ENCODE assay signal across 16 cellular contexts in genomic region chr19:18591735-18592385, GRCh38. TPM values are rescaled to one million over a fixed set of nuclear protein-coding genes. Genes with fewer than 3 reads are reported as not detected.
DNase-seq lines count a peak whose midpoint lies in the region; ATAC-seq and TF ChIP-seq lines count a peak whose summit lies in the region.
"Had no signal": no experiment of that assay in that cellular context is flagged by ENCODE, and none has a peak within 500 bp of the region (broad histone marks: within the 10 kb centered on the region; RNA-seq: fewer than 3 reads in every experiment).

No MANE protein-coding gene starts in this region.

- H3K9me3 ChIP-seq in neural progenitor cell (ENCODE audit: low read depth) = no peaks in the 10 kb centered on the region

- H3K4me3 ChIP-seq in neural progenitor cell = no peak overlapping the region
- H3K4me3 ChIP-seq: cardiac muscle cell had no signal

- H3K4me2 ChIP-seq in neural progenitor cell = no peak overlapping the region

- CTCF ChIA-PET in activated naive CD4-positive, alpha-beta T cell treated with anti-CD3 and anti-CD28 coated beads for 36 hours (lab: Charles Lee) = interaction anchor here (0.7 to 4.4 kb wide), 4 partner anchors 20 to 324 kb away, joined by 3 to 39 read pairs (median 6); partner anchors contain the start of gene UBA52

- H3K27ac Mint-ChIP-seq in T-helper 1 cell treated with Interleukin-12 subunit alpha and Interleukin-12 subunit beta and Interleukin-4 antibody, amounts not matched to agents 30 μg/mL and 1 μg/mL, for 36 hours = no peak overlapping the region
- H3K27ac Mint-ChIP-seq in neural progenitor cell = no peak overlapping the region
- no peak overlapping the region for H3K27ac Mint-ChIP-seq in activated naive CD4-positive, alpha-beta T cell treated with anti-CD3 and anti-CD28 coated beads for 36 hours
- H3K27ac Mint-ChIP-seq: activated naive CD4-positive, alpha-beta T cell treated with anti-CD3 and anti-CD28 coated beads, Interleukin-2, amount 50 U/mL, for 72 hours; CD8-positive, alpha-beta T cell had no signal

- peaks cover 12% of the 10 kb centered on the region for H3K36me3 Mint-ChIP-seq in T-helper 1 cell treated with Interleukin-12 subunit alpha and Interleukin-12 subunit beta and Interleukin-4 antibody, amounts not matched to agents 30 μg/mL and 1 μg/mL, for 36 hours (ENCODE audit: low read depth)
- H3K36me3 Mint-ChIP-seq in neural progenitor cell = peaks cover 2% of the 10 kb centered on the region
- H3K36me3 Mint-ChIP-seq in activated naive CD4-positive, alpha-beta T cell treated with anti-CD3 and anti-CD28 coated beads for 36 hours (ENCODE audit: low read depth) = peaks cover 6% of the 10 kb centered on the region

- H3K9me3 Mint-ChIP-seq in T-helper 1 cell treated with Interleukin-12 subunit alpha and Interleukin-12 subunit beta and Interleukin-4 antibody, amounts not matched to agents 30 μg/mL and 1 μg/mL, for 36 hours = no peaks in the 10 kb centered on the region
- H3K9me3 Mint-ChIP-seq in neural progenitor cell = peaks cover 3% of the 10 kb centered on the region
- H3K9me3 Mint-ChIP-seq in activated naive CD4-positive, alpha-beta T cell treated with anti-CD3 and anti-CD28 coated beads for 36 hours = no peaks in the 10 kb centered on the region
- H3K9me3 Mint-ChIP-seq: activated naive CD4-positive, alpha-beta T cell treated with anti-CD3 and anti-CD28 coated beads, Interleukin-2, amount 50 U/mL, for 72 hours; CD8-positive, alpha-beta T cell had no signal

- H3K4me1 ChIP-seq in neural progenitor cell = peaks cover 18% of the 10 kb centered on the region

- H3K4me3 Mint-ChIP-seq in T-helper 1 cell treated with Interleukin-12 subunit alpha and Interleukin-12 subunit beta and Interleukin-4 antibody, amounts not matched to agents 30 μg/mL and 1 μg/mL, for 36 hours = peak overlapping the region; percentile 51
- peak overlapping the region; percentile 59 for H3K4me3 Mint-ChIP-seq in neural progenitor cell
- H3K4me3 Mint-ChIP-seq in activated naive CD4-positive, alpha-beta T cell treated with anti-CD3 and anti-CD28 coated beads for 36 hours = no peak overlapping the region
- H3K4me3 Mint-ChIP-seq: CD8-positive, alpha-beta T cell had no signal

- no peak overlapping the region for H2AFZ ChIP-seq in neural progenitor cell (replicated peaks)

- H3K27me3 Mint-ChIP-seq in T-helper 1 cell treated with Interleukin-12 subunit alpha and Interleukin-12 subunit beta and Interleukin-4 antibody, amounts not matched to agents 30 μg/mL and 1 μg/mL, for 36 hours (ENCODE audit: low read depth) = peaks cover 13% of the 10 kb centered on the region
- H3K27me3 Mint-ChIP-seq in neural progenitor cell (ENCODE audit: insufficient read depth, low read depth) = peaks cover 21% of the 10 kb centered on the region
- H3K27me3 Mint-ChIP-seq in activated naive CD4-positive, alpha-beta T cell treated with anti-CD3 and anti-CD28 coated beads for 36 hours (ENCODE audit: low read depth) = no peaks in the 10 kb centered on the region

- H3K79me2 ChIP-seq in neural progenitor cell (ENCODE audit: low read depth) = no peaks in the 10 kb centered on the region

- ATAC-seq in HG03457 (IDR thresholded peaks at IDR 0.05; ENCODE audit: unreplicated experiment) = no peak
- ATAC-seq: activated naive CD4-positive, alpha-beta T cell treated with anti-CD3 and anti-CD28 coated beads, Interleukin-2, amount 50 U/mL, for 72 hours; CD8-positive, alpha-beta T cell had no signal

- TF ChIP-seq CTCF in neural progenitor cell (IDR thresholded peaks at IDR 0.05) = no peak

- H3K9ac ChIP-seq in neural progenitor cell = no peak overlapping the region

- peaks cover 7% of the 10 kb centered on the region for H4K20me1 ChIP-seq in neural progenitor cell (ENCODE audit: low read depth)

- H3K36me3 ChIP-seq in neural progenitor cell = no peaks in the 10 kb centered on the region
- H3K36me3 ChIP-seq: cardiac muscle cell had no signal

- peaks cover 29% of the 10 kb centered on the region for H3K4me1 Mint-ChIP-seq in T-helper 1 cell treated with Interleukin-12 subunit alpha and Interleukin-12 subunit beta and Interleukin-4 antibody, amounts not matched to agents 30 μg/mL and 1 μg/mL, for 36 hours (ENCODE audit: low read depth)
- H3K4me1 Mint-ChIP-seq in neural progenitor cell = peaks cover 35% of the 10 kb centered on the region
- H3K4me1 Mint-ChIP-seq in activated naive CD4-positive, alpha-beta T cell treated with anti-CD3 and anti-CD28 coated beads for 36 hours (ENCODE audit: low read depth) = peaks cover 31% of the 10 kb centered on the region

- intact Hi-C loops in activated naive CD4-positive, alpha-beta T cell treated with anti-CD3 and anti-CD28 coated beads for 36 hours (cut with micrococcal nuclease) = loop anchor here (5.0 kb wide), 2 partner anchors 90 to 195 kb away; partner anchors contain the start of gene CRTC1

- DNase-seq in T-helper 1 cell = no peak
- DNase-seq in NCI-H1694 (lab: John Stamatoyannopoulos, UW) = peak; percentile 41
- DNase-seq in brain pericyte (ENCODE audit: low read depth, low spot score) = peak; percentile 54
- DNase-seq in neural progenitor cell (ENCODE audit: low spot score) = no peak
- DNase-seq in stimulated activated CD4-positive, alpha-beta T cell treated with anti-CD3 and anti-CD28 coated beads, Interleukin-1b, Interleukin-23, amount 100 ng/mL, for 48 hours = no peak
- DNase-seq in activated naive CD4-positive, alpha-beta T cell treated with anti-CD3 and anti-CD28 coated beads for 36 hours = no peak
- DNase-seq: CD8-positive, alpha-beta T cell; KBM-7; NCI-H1092; NCI-H774; stimulated activated naive CD4-positive, alpha-beta T cell treated with Interleukin-2 at 50 U/mL for 16 hours had no signal

- H3K27ac ChIP-seq in neural progenitor cell = no peak overlapping the region
- H3K27ac ChIP-seq: cardiac muscle cell, HL-60 had no signal

- H3K27me3 ChIP-seq in neural progenitor cell = peaks cover 32% of the 10 kb centered on the region

- H3F3A ChIP-seq in neural progenitor cell (ENCODE audit: low read depth) = peaks cover 62% of the 10 kb centered on the region

RNA-seq across cellular contexts. Expression of gene REX1BD, which starts 3.3 kb away (rescaled TPM):
- 41.7 and 105 TPM in 2 replicates for total RNA-seq in neural progenitor cell (ENCODE audit: low replicate concordance)
- total RNA-seq in activated naive CD4-positive, alpha-beta T cell treated with anti-CD3 and anti-CD28 coated beads for 36 hours = 10 to 100 TPM; 62.9 to 68.5 TPM

RNA-seq across cellular contexts. Expression of gene CRLF1, which starts 14.7 kb away (rescaled TPM):
- 0.84 TPM in 1 of 2 replicates, not detected in the other for total RNA-seq in neural progenitor cell (ENCODE audit: low replicate concordance)
- not detected for total RNA-seq in activated naive CD4-positive, alpha-beta T cell treated with anti-CD3 and anti-CD28 coated beads for 36 hours
- total RNA-seq: activated naive CD4-positive, alpha-beta T cell treated with anti-CD3 and anti-CD28 coated beads, Interleukin-2, amount 50 U/mL, for 72 hours; CD8-positive, alpha-beta T cell had no signal

RNA-seq across cellular contexts. Expression of gene UBA52, which starts 20.2 kb away (rescaled TPM):
- 625 and 768 TPM in 2 replicates for total RNA-seq in neural progenitor cell (ENCODE audit: low replicate concordance)
- total RNA-seq in activated naive CD4-positive, alpha-beta T cell treated with anti-CD3 and anti-CD28 coated beads for 36 hours = 1,000 to 10,000 TPM; 1,997 to 2,122 TPM

RNA-seq across cellular contexts. Expression of gene TMEM59L, which starts 20.8 kb away (rescaled TPM):
- 0.11 and 1.4 TPM in 2 replicates for total RNA-seq in neural progenitor cell (ENCODE audit: low replicate concordance)
- under 1 TPM; 0.21 to 0.40 TPM for total RNA-seq in activated naive CD4-positive, alpha-beta T cell treated with anti-CD3 and anti-CD28 coated beads for 36 hours
- total RNA-seq: CD8-positive, alpha-beta T cell had no signal

RNA-seq across cellular contexts. Expression of gene KXD1, which starts 34.2 kb away (rescaled TPM):
- total RNA-seq in neural progenitor cell (ENCODE audit: low replicate concordance) = 82.7 and 151 TPM in 2 replicates
- 10 to 100 TPM; 86.7 TPM for total RNA-seq in activated naive CD4-positive, alpha-beta T cell treated with anti-CD3 and anti-CD28 coated beads for 36 hours

Comparison
In these comparisons a context has a peak if more than half of its experiments do, and no peak if none do; other contexts are left out.
1. DNase-seq: peak in NCI-H1694 (single experiment) and brain pericyte (single experiment); none in T-helper 1 cell (0 of 5), neural progenitor cell (single experiment), stimulated activated CD4-positive, alpha-beta T cell treated with anti-CD3 and anti-CD28 coated beads, Interleukin-1b, Interleukin-23, amount 100 ng/mL, for 48 hours (single experiment) and activated naive CD4-positive, alpha-beta T cell treated with anti-CD3 and anti-CD28 coated beads for 36 hours (single experiment).